In the genomic region with DNA sequence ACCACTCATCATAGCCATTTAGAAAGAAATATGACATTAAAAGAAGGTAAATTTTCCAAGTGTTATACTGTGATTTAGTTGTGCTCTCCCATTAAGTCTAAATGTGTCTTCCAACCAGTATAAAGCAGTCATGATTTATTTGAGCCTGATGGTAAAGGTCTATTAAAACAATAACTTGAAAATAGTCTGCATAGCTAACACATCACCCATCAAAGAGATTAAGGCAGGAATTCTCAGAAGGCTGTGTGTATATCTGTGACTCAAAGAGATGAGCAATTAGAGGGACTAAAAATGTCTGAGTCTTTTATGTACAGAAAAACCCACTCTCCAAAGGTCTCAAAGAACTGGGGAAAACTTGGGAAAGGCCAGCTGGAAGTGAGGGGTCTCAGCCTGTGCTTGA, we compare ENCODE assay signal across 19 cellular contexts.
A peak's percentile ranks its signal among the peaks of the same experiment; 100 is the strongest.
DNase-seq lines count a peak whose midpoint lies in the region; ATAC-seq and TF ChIP-seq lines count a peak whose summit lies in the region.
"Had no signal": no experiment of that assay in that cellular context is flagged by ENCODE, and none has a peak within 500 bp of the region (broad histone marks: within the 10 kb centered on the region; RNA-seq: fewer than 3 reads in every experiment).

No MANE protein-coding gene starts in this region.

- H3K14ac ChIP-seq in IMR-90 (replicated peaks; ENCODE audit: low read depth, low read length): 0 out of 2 replicates have a peak overlapping the region, but pooled peaks have one; percentile 30

- DNase-seq in AG10803 (ENCODE audit: low read depth) (peak; percentile 87), IMR-90 (peak; percentile 79), dedifferentiated amniotic fluid mesenchymal stem cell (ENCODE audit: extremely low spot score) (peak; percentile 44), myocyte (ENCODE audit: low read depth) (peak; percentile 52), type B pancreatic cell (ENCODE audit: extremely low spot score, unreplicated experiment) (no peak), left ventricle myocardium inferior (no peak), inferior parietal cortex (ENCODE audit: extremely low spot score) (no peak)
- DNase-seq: activated naive CD4-positive, alpha-beta T cell treated with anti-CD3 and anti-CD28 coated beads for 36 hours; central memory CD4-positive, alpha-beta T cell; hypothalamus; naive B cell; NCI-H1092 treated with DMSO at 0.1 percent for 48 hours; NCI-H774; stimulated activated CD4-positive, alpha-beta T cell treated with anti-CD3 and anti-CD28 coated beads, Interleukin-1b, Interleukin-23, amount 100 ng/mL, for 48 hours had no signal

- in situ Hi-C loops in IMR-90 (cut with MboI; ENCODE audit: low sequenced_read_pairs): loop anchor here (25.0 kb wide), 1 partner anchor 924 kb away; no protein-coding TSS in a partner anchor

- H3K23ac ChIP-seq in IMR-90 (ENCODE audit: low read depth, low read length): no peak overlapping the region; the same call in 1 of the 2 replicates

- H4K8ac ChIP-seq in IMR-90 (ENCODE audit: low read depth in 2 of 2, low read length in 2 of 2): peak overlapping the region; percentile 8 to 58; a peak in 1 of 4 replicates

- H3K4me1 ChIP-seq in IMR-90 (ENCODE audit: control insufficient read depth, insufficient read depth, low read length) (peaks cover 6% of the 10 kb centered on the region), left ventricle myocardium inferior (peaks cover 26% of the 10 kb centered on the region)

- peak; percentile 92 for ATAC-seq in IMR-90 (ENCODE audit: low read depth)
- no peak for ATAC-seq in GM19452 (IDR thresholded peaks at IDR 0.05; ENCODE audit: unreplicated experiment)
- ATAC-seq: left lobe of liver had no signal

- peak overlapping the region; percentile 10 for H2BK5ac ChIP-seq in IMR-90 (ENCODE audit: low read depth, low read length, poor library complexity, severe bottlenecking)

- no peaks in the 10 kb centered on the region for H3K9me1 ChIP-seq in IMR-90 (ENCODE audit: insufficient read depth, low read length)

- no TSS peak for BruUV-seq in IMR-90 (replicated peaks; lab: Mats Ljungman, UMichigan)

- intact Hi-C loops in IMR-90 (cut with micrococcal nuclease) (loop anchor here (5.0 kb wide), 1 partner anchor 599 kb away; no protein-coding TSS in a partner anchor), left ventricle myocardium inferior (cut with micrococcal nuclease) (no loop called here)

- TF ChIP-seq CTCF in AG10803 (conservative IDR thresholded peaks at IDR 0.05; ENCODE audit: low read length) (no peak), IMR-90 (conservative IDR thresholded peaks at IDR 0.05; ENCODE audit: low read depth, low read length) (no peak), type B pancreatic cell (conservative IDR thresholded peaks at IDR 0.05) (no peak), left ventricle myocardium inferior (IDR thresholded peaks at IDR 0.05; ENCODE audit: borderline replicate concordance) (no peak)

- H3K36me3 Mint-ChIP-seq in type B pancreatic cell: no peaks in the 10 kb centered on the region
- H3K36me3 Mint-ChIP-seq: IgD-negative memory B cell, naive B cell had no signal

- dilution Hi-C loops in IMR-90 (cut with HindIII; ENCODE audit: low sequenced_read_pairs, unreplicated experiment): no loop called here

- no peak overlapping the region for H3K4me3 ChIP-seq in AG10803 (ENCODE audit: low read length)
- no peak overlapping the region for H3K4me3 ChIP-seq in IMR-90 (ENCODE audit: insufficient read depth, low read depth, low read length)
- H3K4me3 ChIP-seq in left ventricle myocardium inferior: no peak overlapping the region
- H3K4me3 ChIP-seq: thoracic aorta had no signal

- peak overlapping the region; percentile 63 for H3K4ac ChIP-seq in IMR-90 (ENCODE audit: low read depth, low read length)

- no peaks in the 10 kb centered on the region for H4K20me1 ChIP-seq in IMR-90 (ENCODE audit: insufficient read depth, low read length)

- CTCF ChIA-PET in IMR-90 (lab: Yijun Ruan, JAX): interaction anchor here (1.4 kb wide), 1 partner anchor 11 kb away, joined by 4 read pairs; no protein-coding TSS in a partner anchor

- H2AFZ ChIP-seq in IMR-90 (replicated peaks; ENCODE audit: low read length, poor library complexity): peak overlapping the region; percentile 83

- H3K18ac ChIP-seq in IMR-90 (ENCODE audit: low read depth, low read length): no peak overlapping the region

- POLR2A ChIA-PET in IMR-90 (lab: Charles Lee; ENCODE audit: unreplicated experiment): no interaction called here

- H2AK5ac ChIP-seq in IMR-90 (ENCODE audit: low read depth, low read length): no peak overlapping the region

- peaks cover 6% of the 10 kb centered on the region for H3K9me3 Mint-ChIP-seq in type B pancreatic cell
- H3K9me3 Mint-ChIP-seq: activated naive CD4-positive, alpha-beta T cell treated with anti-CD3 and anti-CD28 coated beads for 36 hours; IgD-negative memory B cell; T-helper 1 cell treated with Interleukin-12 subunit alpha and Interleukin-12 subunit beta and Interleukin-4 antibody, amounts not matched to agents 30 μg/mL and 1 μg/mL, for 36 hours had no signal

- H3K9me3 ChIP-seq in IMR-90 (ENCODE audit: control insufficient read depth, insufficient read depth, low read length) (no peaks in the 10 kb centered on the region), left ventricle myocardium inferior (replicated peaks) (no peaks in the 10 kb centered on the region)
- H3K9me3 ChIP-seq: thoracic aorta had no signal

- peak overlapping the region; percentile 76; the same call in 1 of the 2 replicates for H4K91ac ChIP-seq in IMR-90 (ENCODE audit: insufficient read depth, low read depth, low read length)

- no peak overlapping the region for H3K9ac ChIP-seq in IMR-90 (ENCODE audit: low read depth, low read length)

- H3K4me1 Mint-ChIP-seq in type B pancreatic cell (ENCODE audit: unreplicated experiment): peaks cover 8% of the 10 kb centered on the region
- H3K4me1 Mint-ChIP-seq: IgD-negative memory B cell, naive B cell had no signal

- no peak overlapping the region for H2AK9ac ChIP-seq in IMR-90 (replicated peaks; ENCODE audit: low read depth, low read length, poor library complexity)

- no peak overlapping the region for H3K4me3 Mint-ChIP-seq in type B pancreatic cell
- H3K4me3 Mint-ChIP-seq: activated naive CD4-positive, alpha-beta T cell treated with anti-CD3 and anti-CD28 coated beads for 36 hours; IgD-negative memory B cell; naive B cell; T-helper 1 cell treated with Interleukin-12 subunit alpha and Interleukin-12 subunit beta and Interleukin-4 antibody, amounts not matched to agents 30 μg/mL and 1 μg/mL, for 36 hours had no signal

- H3K36me3 ChIP-seq in IMR-90 (ENCODE audit: control insufficient read depth, insufficient read depth, low read length) (no peaks in the 10 kb centered on the region), left ventricle myocardium inferior (no peaks in the 10 kb centered on the region)
- H3K36me3 ChIP-seq: thoracic aorta had no signal

- no peak overlapping the region for H3K27ac ChIP-seq in IMR-90 (ENCODE audit: insufficient read depth, low read length)
- H3K27ac ChIP-seq in left ventricle myocardium inferior (replicated peaks): no peak overlapping the region
- H3K27ac ChIP-seq: thoracic aorta had no signal

- no peaks in the 10 kb centered on the region for H3K27me3 ChIP-seq in IMR-90 (ENCODE audit: control insufficient read depth, insufficient read depth, low read length)
- no peaks in the 10 kb centered on the region for H3K27me3 ChIP-seq in left ventricle myocardium inferior (ENCODE audit: low read depth)

- peak overlapping the region; percentile 42; the same call in 1 of the 2 replicates for H3K56ac ChIP-seq in IMR-90 (ENCODE audit: extremely low read depth, insufficient read depth, low read length)

- H3K27ac Mint-ChIP-seq in type B pancreatic cell: no peak overlapping the region
- H3K27ac Mint-ChIP-seq: activated naive CD4-positive, alpha-beta T cell treated with anti-CD3 and anti-CD28 coated beads for 36 hours; IgD-negative memory B cell; T-helper 1 cell treated with Interleukin-12 subunit alpha and Interleukin-12 subunit beta and Interleukin-4 antibody, amounts not matched to agents 30 μg/mL and 1 μg/mL, for 36 hours had no signal

- H3K4me2 ChIP-seq in IMR-90 (ENCODE audit: low read depth, low read length): no peak overlapping the region

- TF ChIP-seq POLR2A in IMR-90 (IDR thresholded peaks at IDR 0.05; ENCODE audit: low read depth, low read length): no peak

- H4K5ac ChIP-seq in IMR-90 (ENCODE audit: low read depth, low read length): no peak overlapping the region

- no peaks in the 10 kb centered on the region for H3K79me1 ChIP-seq in IMR-90 (ENCODE audit: low read depth in 1 of 2, low read length in 2 of 2)

- TF ChIP-seq RAD21 in IMR-90 (IDR thresholded peaks at IDR 0.05; ENCODE audit: low read length): no peak

- no peaks in the 10 kb centered on the region for H3K27me3 Mint-ChIP-seq in type B pancreatic cell

- peak overlapping the region; percentile 76; the same call in 1 of the 2 replicates for H2BK20ac ChIP-seq in IMR-90 (ENCODE audit: low read depth, low read length)

- peak overlapping the region; percentile 93 for H2BK120ac ChIP-seq in IMR-90 (ENCODE audit: low read depth, low read length)

- H2BK15ac ChIP-seq in IMR-90 (ENCODE audit: low read depth, low read length): no peak overlapping the region

TF ChIP-seq in IMR-90, 13 proteins besides CTCF, POLR2A, EP300 and RAD21:
- TF ChIP-seq FOS (IDR thresholded peaks at IDR 0.05; ENCODE audit: low read depth, low read length) (peak; percentile 52), SMC3 (IDR thresholded peaks at IDR 0.05; ENCODE audit: low read depth, low read length) (no peak), BHLHE40 (IDR thresholded peaks at IDR 0.05; ENCODE audit: low read depth, low read length) (0 out of 2 replicates have a peak, but pooled peaks have one; percentile 7)

Comparison
In these comparisons a context has a peak if more than half of its experiments do, and no peak if none do; other contexts are left out.
1. DNase-seq: peak in AG10803 (single experiment), IMR-90 (single experiment), dedifferentiated amniotic fluid mesenchymal stem cell (single experiment) and myocyte (single experiment); none in type B pancreatic cell (single experiment), left ventricle myocardium inferior (single experiment) and inferior parietal cortex (single experiment).